10 cellular contexts compared by ENCODE assay signal in genomic region chr12:7638064-7638763, GRCh38. TPM values are rescaled to one million over a fixed set of nuclear protein-coding genes. Genes with fewer than 3 reads are reported as not detected.
A peak's percentile ranks its signal among the peaks of the same experiment; 100 is the strongest.
DNase-seq lines count a peak whose midpoint lies in the region; ATAC-seq, FAIRE-seq and TF ChIP-seq lines count a peak whose summit lies in the region.
"Had no signal": no experiment of that assay in that cellular context is flagged by ENCODE, and none has a peak within 500 bp of the region (broad histone marks: within the 10 kb centered on the region; RNA-seq: fewer than 3 reads in every experiment).

No MANE protein-coding gene starts in this region.

- no peaks in the 10 kb centered on the region for H3K9me3 ChIP-seq in breast epithelium
- H3K9me3 ChIP-seq in body of pancreas, result no peaks in the 10 kb centered on the region

- intact Hi-C loops in breast epithelium (cut with DNase I; ENCODE audit: low total_unique reads), result loop anchor here (10.0 kb wide), 1 partner anchor 413 kb away; no protein-coding TSS in a partner anchor
- intact Hi-C loops in MCF 10A (cut with micrococcal nuclease), result loop anchor here (1.0 kb wide), 4 partner anchors 50 to 496 kb away; no protein-coding TSS in a partner anchor
- intact Hi-C loops in activated B cell treated with CpG ODN at 0.5 μM for 24 hours (cut with micrococcal nuclease), result loop anchor here (1.0 to 10.0 kb wide), 9 partner anchors 50 to 1083 kb away; partner anchors contain the start of genes ATN1, IFFO1, LPCAT3 and TPI1
- intact Hi-C loops in body of pancreas (cut with DNase I), result loop anchor here (5.0 kb wide), 1 partner anchor 416 kb away; no protein-coding TSS in a partner anchor

- peaks cover 6% of the 10 kb centered on the region for H3K4me1 Mint-ChIP-seq in MCF 10A (ENCODE audit: insufficient read depth, unreplicated experiment)
- H3K4me1 Mint-ChIP-seq in activated B cell treated with CpG ODN at 0.5 μM for 24 hours, result peaks cover 21% of the 10 kb centered on the region
- peaks cover 17 to 27% of the 10 kb centered on the region in 2 donors for H3K4me1 Mint-ChIP-seq in immature natural killer cell

- no peak for DNase-seq in breast epithelium (ENCODE audit: low spot score in 2 of 2)
- DNase-seq in MCF 10A (ENCODE audit: unreplicated experiment), result no peak
- no peak for DNase-seq in activated B cell treated with CpG ODN at 0.5 μM for 24 hours
- DNase-seq in immature natural killer cell, result no peak
- DNase-seq in urothelium cell line (ENCODE audit: low spot score), result no peak
- no peak for DNase-seq in globus pallidus (ENCODE audit: low spot score)
- no peak for DNase-seq in body of pancreas
- no peak for DNase-seq in HPDE6-E6E7 (ENCODE audit: extremely low spot score)

- H3K27ac Mint-ChIP-seq in MCF 10A (ENCODE audit: low read depth, unreplicated experiment) (no peak overlapping the region), activated B cell treated with CpG ODN at 0.5 μM for 24 hours (peak overlapping the region; percentile 15), immature natural killer cell (peak overlapping the region in 4 of 6 donors; percentile 48 to 82 (median 66))

- H3K4me3 Mint-ChIP-seq in MCF 10A (ENCODE audit: unreplicated experiment) (no peak overlapping the region), activated B cell treated with CpG ODN at 0.5 μM for 24 hours (no peak overlapping the region), immature natural killer cell (peak overlapping the region; percentile 49 to 86 (median 73))

- peak overlapping the region in 2 of 3 donors; percentile 3 to 12 for H3K4me3 ChIP-seq in breast epithelium
- H3K4me3 ChIP-seq in body of pancreas, result no peak overlapping the region

- 12 to 22% methylated on average over 11 of the region's 11 CpGs for WGBS in body of pancreas, 2 donors

- peaks cover 9% of the 10 kb centered on the region for H3K36me3 Mint-ChIP-seq in MCF 10A (ENCODE audit: insufficient read depth, unreplicated experiment)
- H3K36me3 Mint-ChIP-seq in activated B cell treated with CpG ODN at 0.5 μM for 24 hours (ENCODE audit: low read depth), result no peaks in the 10 kb centered on the region
- H3K36me3 Mint-ChIP-seq in immature natural killer cell, result peaks cover 0 to 7% (median 0%) of the 10 kb centered on the region in 3 donors

- no peak for ATAC-seq in activated B cell treated with CpG ODN at 0.5 μM for 24 hours (ENCODE audit: low read depth)
- ATAC-seq in body of pancreas, result no peak

- TF ChIP-seq CTCF in breast epithelium (IDR thresholded peaks at IDR 0.05) (no peak), MCF 10A (IDR thresholded peaks at IDR 0.05; ENCODE audit: unreplicated experiment) (no peak), activated B cell treated with CpG ODN at 0.5 μM for 24 hours (IDR thresholded peaks at IDR 0.05) (no peak), body of pancreas (IDR thresholded peaks at IDR 0.05) (no peak)

- TF ChIP-seq POLR2A in breast epithelium (IDR thresholded peaks at IDR 0.05), result no peak
- no peak for TF ChIP-seq POLR2A in body of pancreas (IDR thresholded peaks at IDR 0.05)

- peak; percentile 17 for FAIRE-seq in urothelium cell line (lab: Jason Lieb, UNC)

- no peaks in the 10 kb centered on the region for H3K36me3 ChIP-seq in breast epithelium
- no peaks in the 10 kb centered on the region for H3K36me3 ChIP-seq in body of pancreas (replicated peaks in 1 of 2; ENCODE audit: insufficient read depth in 1 of 2, low read depth in 2 of 2)

- H3K27me3 ChIP-seq in breast epithelium (no peaks in the 10 kb centered on the region), body of pancreas (no peaks in the 10 kb centered on the region)

- no TSS peak for BruUV-seq in MCF 10A (replicated peaks; lab: Mats Ljungman, UMichigan)

- POLR2A ChIA-PET in MCF 10A (lab: Yijun Ruan, JAX), result interaction anchor here (0.6 kb wide), 1 partner anchor 27 kb away, joined by 4 read pairs; no protein-coding TSS in a partner anchor
- POLR2A ChIA-PET in activated B cell treated with CpG ODN at 0.5 μM for 24 hours (lab: Charles Lee), result interaction anchor here (1.4 kb wide), 1 partner anchor 693 kb away, joined by 4 read pairs; no protein-coding TSS in a partner anchor

- CTCF ChIA-PET in MCF 10A (lab: Yijun Ruan, JAX) (interaction anchor here (0.6 to 5.5 kb wide), 23 partner anchors 9 to 1635 kb away, joined by 3 to 65 read pairs (median 6); no protein-coding TSS in a partner anchor), activated B cell treated with CpG ODN at 0.5 μM for 24 hours (lab: Charles Lee) (interaction anchor here (0.6 to 2.1 kb wide), 6 partner anchors 8 to 496 kb away, joined by 3 to 16 read pairs (median 3); no protein-coding TSS in a partner anchor)

- H3K4me1 ChIP-seq in breast epithelium, result no peaks in the 10 kb centered on the region
- H3K4me1 ChIP-seq in body of pancreas, result peaks cover 8% of the 10 kb centered on the region

- H3K9me3 Mint-ChIP-seq in MCF 10A (ENCODE audit: unreplicated experiment) (no peaks in the 10 kb centered on the region), activated B cell treated with CpG ODN at 0.5 μM for 24 hours (no peaks in the 10 kb centered on the region), immature natural killer cell (no peaks in the 10 kb centered on the region)

- H3K27ac ChIP-seq in breast epithelium (no peak overlapping the region), body of pancreas (peak overlapping the region in 1 of 4 donors; percentile 73)

- H3K27me3 Mint-ChIP-seq in MCF 10A (ENCODE audit: insufficient read depth, unreplicated experiment), result no peaks in the 10 kb centered on the region
- H3K27me3 Mint-ChIP-seq in activated B cell treated with CpG ODN at 0.5 μM for 24 hours, result peaks cover 28% of the 10 kb centered on the region
- peaks cover 1 to 10% (median 4%) of the 10 kb centered on the region in 3 donors for H3K27me3 Mint-ChIP-seq in immature natural killer cell (ENCODE audit: low read depth in 3 of 3)

RNA-seq across cellular contexts. Expression of gene APOBEC1, which starts 27.5 kb away (rescaled TPM):
- total RNA-seq in breast epithelium, result not detected
- total RNA-seq in MCF 10A (2022), result not detected in 2 replicates
- total RNA-seq in activated B cell treated with CpG ODN at 0.5 μM for 24 hours, result not detected in 2 replicates
- polyA plus RNA-seq in immature natural killer cell, result not detected
- total RNA-seq in body of pancreas, result under 1 TPM in 1 of 2 donors, not detected in 1; 0.52 TPM
- total RNA-seq: epithelial cell of proximal tubule, SK-MEL-5 had no signal

RNA-seq across cellular contexts. Expression of gene GDF3, which starts 57.4 kb away (rescaled TPM):
- total RNA-seq in breast epithelium (under 1 TPM in 1 of 3 donors, not detected in 2; 0.33 TPM), MCF 10A (2022) (not detected in 2 replicates), activated B cell treated with CpG ODN at 0.5 μM for 24 hours (not detected in 2 replicates), body of pancreas (not detected)
- not detected for polyA plus RNA-seq in immature natural killer cell
- total RNA-seq: epithelial cell of proximal tubule, SK-MEL-5 had no signal

Comparison
In these comparisons a context has a peak if more than half of its experiments do, and no peak if none do; other contexts are left out.
1. H3K4me3 ChIP-seq: peak in breast epithelium (2 of 3); none in body of pancreas (0 of 2).
2. H3K4me3 Mint-ChIP-seq: peak in immature natural killer cell (5 of 5); none in MCF 10A (single experiment) and activated B cell treated with CpG ODN at 0.5 μM for 24 hours (single experiment).